16 cellular contexts compared by ENCODE assay signal in the genomic region with DNA sequence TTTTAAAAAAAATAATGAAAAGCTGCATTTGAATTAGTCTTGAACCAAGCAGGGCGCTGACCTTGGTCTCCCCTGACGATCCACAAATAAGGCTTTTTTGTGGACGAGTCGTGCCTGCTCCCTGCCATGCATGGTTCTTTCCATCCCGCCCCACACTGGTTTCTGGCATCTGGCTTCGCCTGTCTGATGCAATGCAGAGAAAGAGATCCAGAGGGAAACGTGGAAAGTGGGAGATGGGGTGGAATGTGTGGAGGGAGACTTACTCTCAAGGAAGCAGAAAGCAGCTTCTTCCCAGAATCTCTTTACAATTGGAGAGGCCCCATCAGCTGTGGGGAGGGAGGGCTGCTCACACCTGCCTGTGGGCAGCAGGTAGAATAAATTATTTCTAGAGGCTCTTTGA.
DNase-seq lines count a peak whose midpoint lies in the region; ATAC-seq and TF ChIP-seq lines count a peak whose summit lies in the region.
"Had no signal": no experiment of that assay in that cellular context is flagged by ENCODE, and none has a peak within 500 bp of the region (broad histone marks: within the 10 kb centered on the region; RNA-seq: fewer than 3 reads in every experiment).

No MANE protein-coding gene starts in this region.

- H3K18ac ChIP-seq in mesendoderm (ENCODE audit: low read length) = no peak overlapping the region

- H3K9me3 ChIP-seq in HEK293 (ENCODE audit: control insufficient read depth, insufficient read depth, low read depth, low read length) = peaks cover 2% of the 10 kb centered on the region

- H3K9ac ChIP-seq in mesendoderm (ENCODE audit: low read length) = no peak overlapping the region

- H3K27ac ChIP-seq in HEK293 (ENCODE audit: extremely low read depth, low read depth, low read length) (no peak overlapping the region), mesendoderm (ENCODE audit: low read depth, low read length) (no peak overlapping the region)
- H3K27ac ChIP-seq: 22Rv1 had no signal

- no peak overlapping the region for H2BK120ac ChIP-seq in mesendoderm (ENCODE audit: low read depth, low read length)

- H3K36me3 ChIP-seq in HEK293 (ENCODE audit: control insufficient read depth in 2 of 2, insufficient read depth in 1 of 2, low read length in 2 of 2) (no peaks in the 10 kb centered on the region), mesendoderm (ENCODE audit: control insufficient read depth, insufficient read depth, low read length) (no peaks in the 10 kb centered on the region)

- no peak overlapping the region for H2AK5ac ChIP-seq in mesendoderm (ENCODE audit: low read length)

- no peak overlapping the region for H4K5ac ChIP-seq in mesendoderm (ENCODE audit: low read length)

- CTCF ChIA-PET in HEK293 (lab: Yijun Ruan, JAX) = interaction anchor here (0.5 to 0.9 kb wide), 5 partner anchors 14 to 242 kb away, joined by 3 read pairs; no protein-coding TSS in a partner anchor
- CTCF ChIA-PET in WTC11 (lab: Charles Lee) = no interaction called here

- no peak overlapping the region for H3K4ac ChIP-seq in mesendoderm (ENCODE audit: low read depth, low read length)

- no peak overlapping the region for H3K23ac ChIP-seq in mesendoderm (ENCODE audit: low read length)

- H3K4me3 ChIP-seq in AG09309 (ENCODE audit: control insufficient read depth, low read depth, low read length) (no peak overlapping the region), HEK293 (ENCODE audit: low read depth, low read length) (no peak overlapping the region), mesendoderm (ENCODE audit: low read length) (no peak overlapping the region)

- no peaks in the 10 kb centered on the region; the same call in none of the 2 replicates for H3K4me1 Mint-ChIP-seq in WTC11
- H3K4me1 Mint-ChIP-seq: B cell, IgD-negative memory B cell had no signal

- TF ChIP-seq CTCF in AG09309 (IDR thresholded peaks at IDR 0.05; ENCODE audit: control insufficient read depth, insufficient read depth, low read depth, low read length, missing control alignments) (no peak), HEK293 (tag by site-specific recombination; IDR thresholded peaks at IDR 0.05) (no peak), WTC11 (IDR thresholded peaks at IDR 0.05) (no peak)

- no peak overlapping the region for H3K27ac Mint-ChIP-seq in WTC11
- H3K27ac Mint-ChIP-seq: B cell; CD4-positive, alpha-beta T cell; IgD-negative memory B cell had no signal

- H3K4me1 ChIP-seq in HEK293 (ENCODE audit: control insufficient read depth, insufficient read depth, low read length) = no peaks in the 10 kb centered on the region
- no peaks in the 10 kb centered on the region for H3K4me1 ChIP-seq in mesendoderm (ENCODE audit: control insufficient read depth, low read depth, low read length)

- no peaks in the 10 kb centered on the region for H3K27me3 Mint-ChIP-seq in WTC11 (ENCODE audit: low read depth)
- H3K27me3 Mint-ChIP-seq: B cell; CD4-positive, alpha-beta T cell; IgD-negative memory B cell had no signal

- H3K27me3 ChIP-seq in mesendoderm (ENCODE audit: insufficient read depth, low read length, poor library complexity) = no peaks in the 10 kb centered on the region

- no peak overlapping the region for H3K4me3 Mint-ChIP-seq in WTC11
- H3K4me3 Mint-ChIP-seq: B cell; CD4-positive, alpha-beta T cell; IgD-negative memory B cell had no signal

- no peak overlapping the region for H3K56ac ChIP-seq in mesendoderm (ENCODE audit: low read length)

- H4K8ac ChIP-seq in mesendoderm (ENCODE audit: low read depth, low read length) = no peak overlapping the region

- DNase-seq in AG09309 (ENCODE audit: low read depth) (peak; percentile 5), WTC11 (ENCODE audit: low spot score) (peak; percentile 23), mesendoderm (peak; percentile 73), midbrain (lab: John Stamatoyannopoulos, UW) (no peak), NCI-H524 treated with DMSO at 0.1 percent for 48 hours (lab: John Stamatoyannopoulos, UW) (no peak)
- DNase-seq in activated CD4-positive, CD25-positive, alpha-beta regulatory T cell (lab: John Stamatoyannopoulos, UW) = no peak
- DNase-seq: C1 segment of cervical spinal cord; Calu3; CD4-positive, alpha-beta T cell; DMS 273 treated with DMSO at 0.1 percent for 48 hours had no signal

- POLR2A ChIA-PET in HEK293 (lab: Yijun Ruan, JAX) = no interaction called here
- POLR2A ChIA-PET in WTC11 (lab: Charles Lee) = no interaction called here

- no peak overlapping the region for H2BK5ac ChIP-seq in mesendoderm (ENCODE audit: low read length)

- H3K9me3 Mint-ChIP-seq in WTC11 = peaks cover 7% of the 10 kb centered on the region

- ATAC-seq in WTC11 = no peak
- no peak for ATAC-seq in GM21526 (IDR thresholded peaks at IDR 0.05; ENCODE audit: low FRiP score, unreplicated experiment)
- ATAC-seq: HCT116 had no signal

- H3K4me2 ChIP-seq in mesendoderm (ENCODE audit: low read length) = no peak overlapping the region

- no peaks in the 10 kb centered on the region for H3K79me2 ChIP-seq in mesendoderm (ENCODE audit: control insufficient read depth, insufficient read depth, low read length)

- H3K36me3 Mint-ChIP-seq in WTC11 = no peaks in the 10 kb centered on the region; the same call in 1 of the 2 replicates
- H3K36me3 Mint-ChIP-seq: IgD-negative memory B cell had no signal

- WGBS in mesendoderm (ENCODE audit: extremely low coverage, insufficient coverage, low lambda C conversion rate) = no CpG with 5 or more reads among the region's 7 CpGs

- H2BK15ac ChIP-seq in mesendoderm (replicated peaks; ENCODE audit: low read depth) = no peak overlapping the region

- H3K79me1 ChIP-seq in mesendoderm (ENCODE audit: low read length) = no peaks in the 10 kb centered on the region

TF ChIP-seq in HEK293, 187 proteins besides CTCF, POLR2A, EP300 and RAD21 (continues in another document):
- TF ChIP-seq, protein P1, sequence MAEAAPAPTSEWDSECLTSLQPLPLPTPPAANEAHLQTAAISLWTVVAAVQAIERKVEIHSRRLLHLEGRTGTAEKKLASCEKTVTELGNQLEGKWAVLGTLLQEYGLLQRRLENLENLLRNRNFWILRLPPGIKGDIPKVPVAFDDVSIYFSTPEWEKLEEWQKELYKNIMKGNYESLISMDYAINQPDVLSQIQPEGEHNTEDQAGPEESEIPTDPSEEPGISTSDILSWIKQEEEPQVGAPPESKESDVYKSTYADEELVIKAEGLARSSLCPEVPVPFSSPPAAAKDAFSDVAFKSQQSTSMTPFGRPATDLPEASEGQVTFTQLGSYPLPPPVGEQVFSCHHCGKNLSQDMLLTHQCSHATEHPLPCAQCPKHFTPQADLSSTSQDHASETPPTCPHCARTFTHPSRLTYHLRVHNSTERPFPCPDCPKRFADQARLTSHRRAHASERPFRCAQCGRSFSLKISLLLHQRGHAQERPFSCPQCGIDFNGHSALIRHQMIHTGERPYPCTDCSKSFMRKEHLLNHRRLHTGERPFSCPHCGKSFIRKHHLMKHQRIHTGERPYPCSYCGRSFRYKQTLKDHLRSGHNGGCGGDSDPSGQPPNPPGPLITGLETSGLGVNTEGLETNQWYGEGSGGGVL (tag by site-specific recombination; IDR thresholded peaks at IDR 0.05) = peak; percentile 79

TF ChIP-seq in WTC11, 78 proteins besides CTCF, POLR2A, EP300 and RAD21:
- TF ChIP-seq FOXJ3 (CRISPR knock-in tag; IDR thresholded peaks at IDR 0.05; ENCODE audit: borderline replicate concordance) (no peak), ZNF671 (CRISPR knock-in tag; IDR thresholded peaks at IDR 0.05) (no peak), MAX (CRISPR knock-in tag; IDR thresholded peaks at IDR 0.05) (peak; percentile 19; the same call in 1 of the 2 replicates)

Comparison
In these comparisons a context has a peak if more than half of its experiments do, and no peak if none do; other contexts are left out.
1. DNase-seq: peak in AG09309 (single experiment), WTC11 (single experiment) and mesendoderm (single experiment); none in midbrain (single experiment), NCI-H524 treated with DMSO at 0.1 percent for 48 hours (single experiment) and activated CD4-positive, CD25-positive, alpha-beta regulatory T cell (0 of 4).